12 cellular contexts compared by ENCODE assay signal in the genomic region with DNA sequence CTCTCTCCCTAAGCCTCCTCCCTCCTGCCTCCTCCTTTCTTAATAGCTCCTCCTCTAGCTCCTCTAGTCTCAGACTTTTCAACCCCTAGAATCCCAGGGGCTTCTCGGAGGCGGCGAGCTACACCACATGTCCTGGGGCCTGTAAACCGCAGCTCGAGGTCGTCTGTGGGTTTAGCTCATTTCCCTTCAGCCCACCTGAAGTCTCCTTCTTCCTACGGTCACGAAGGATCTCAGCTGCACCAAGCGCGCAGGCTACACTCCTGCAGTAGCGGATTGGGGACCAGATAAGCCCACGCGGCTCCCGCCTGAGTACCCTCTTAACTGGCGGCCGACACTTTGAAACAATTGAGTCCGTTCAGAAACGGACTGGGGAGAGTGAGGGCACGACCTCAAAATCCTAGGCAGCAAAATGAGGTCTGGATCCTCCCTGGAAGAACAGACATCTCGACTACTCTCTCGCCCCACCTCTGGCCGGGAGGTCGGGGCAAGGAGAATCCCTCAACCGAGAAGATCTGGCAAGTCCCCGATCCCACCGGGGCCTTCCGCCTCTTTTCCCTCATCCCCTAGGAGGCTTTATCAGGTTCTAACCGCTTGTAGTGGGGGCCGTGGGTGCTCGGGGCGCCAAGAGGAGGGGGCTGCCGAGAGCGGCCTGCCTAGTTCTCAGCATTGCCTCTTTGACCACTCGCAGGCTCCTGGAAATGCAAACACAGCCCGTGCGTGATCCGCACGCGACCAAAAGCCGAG. TPM values are rescaled to one million over a fixed set of nuclear protein-coding genes. Genes with fewer than 3 reads are reported as not detected.
DNase-seq lines count a peak whose midpoint lies in the region; ATAC-seq and TF ChIP-seq lines count a peak whose summit lies in the region.
"Had no signal": no experiment of that assay in that cellular context is flagged by ENCODE, and none has a peak within 500 bp of the region (broad histone marks: within the 10 kb centered on the region; RNA-seq: fewer than 3 reads in every experiment).

No MANE protein-coding gene starts in this region.

- TF ChIP-seq CTCF in brain (conservative IDR thresholded peaks at IDR 0.05) = no peak
- TF ChIP-seq CTCF in kidney epithelial cell (IDR thresholded peaks at IDR 0.05; ENCODE audit: insufficient read depth, low read length, poor library complexity, severe bottlenecking) = no peak

- no peaks in the 10 kb centered on the region for H3K9me3 Mint-ChIP-seq in activated naive CD8-positive, alpha-beta T cell treated with anti-CD3 and anti-CD28 coated beads for 36 hours
- H3K9me3 Mint-ChIP-seq in activated naive CD8-positive, alpha-beta T cell treated with anti-CD3 and anti-CD28 coated beads, Interleukin-2, amount 50 U/mL, for 24 hours = no peaks in the 10 kb centered on the region
- H3K9me3 Mint-ChIP-seq in brain = peaks cover 0 to 5% (median 0%) of the 10 kb centered on the region in 5 experiments
- peaks cover 0 to 5% of the 10 kb centered on the region in 2 donors for H3K9me3 Mint-ChIP-seq in stimulated activated naive B cell treated with anti-CD40 and anti-IgM and Interleukin-4, amounts not matched to agents 10 μg/mL and 1 μg/mL and 100 μg/mL, for 72 hours
- H3K9me3 Mint-ChIP-seq: activated CD4-positive, alpha-beta memory T cell treated with anti-CD3 and anti-CD28 coated beads for 36 hours had no signal

- H3K36me3 Mint-ChIP-seq in activated naive CD8-positive, alpha-beta T cell treated with anti-CD3 and anti-CD28 coated beads for 36 hours = no peaks in the 10 kb centered on the region
- H3K36me3 Mint-ChIP-seq in activated naive CD8-positive, alpha-beta T cell treated with anti-CD3 and anti-CD28 coated beads, Interleukin-2, amount 50 U/mL, for 24 hours (ENCODE audit: low read depth) = no peaks in the 10 kb centered on the region
- no peaks in the 10 kb centered on the region for H3K36me3 Mint-ChIP-seq in brain
- peaks cover 0 to 1% of the 10 kb centered on the region in 2 donors for H3K36me3 Mint-ChIP-seq in stimulated activated naive B cell treated with anti-CD40 and anti-IgM and Interleukin-4, amounts not matched to agents 10 μg/mL and 1 μg/mL and 100 μg/mL, for 72 hours
- H3K36me3 Mint-ChIP-seq: activated CD4-positive, alpha-beta memory T cell treated with anti-CD3 and anti-CD28 coated beads for 36 hours had no signal

- peaks cover 16% of the 10 kb centered on the region for H3K27me3 ChIP-seq in kidney epithelial cell (ENCODE audit: control insufficient read depth, insufficient read depth, low read length)
- H3K27me3 ChIP-seq: thyroid gland had no signal

- no peaks in the 10 kb centered on the region for H3K36me3 ChIP-seq in kidney epithelial cell (ENCODE audit: control insufficient read depth, insufficient read depth, low read length)
- H3K36me3 ChIP-seq: thyroid gland had no signal

- peaks cover 85% of the 10 kb centered on the region for H3K27me3 Mint-ChIP-seq in activated naive CD8-positive, alpha-beta T cell treated with anti-CD3 and anti-CD28 coated beads for 36 hours
- peaks cover 68% of the 10 kb centered on the region for H3K27me3 Mint-ChIP-seq in activated naive CD8-positive, alpha-beta T cell treated with anti-CD3 and anti-CD28 coated beads, Interleukin-2, amount 50 U/mL, for 24 hours
- peaks cover 78% of the 10 kb centered on the region for H3K27me3 Mint-ChIP-seq in brain
- H3K27me3 Mint-ChIP-seq in stimulated activated naive B cell treated with anti-CD40 and anti-IgM and Interleukin-4, amounts not matched to agents 10 μg/mL and 1 μg/mL and 100 μg/mL, for 72 hours = peaks cover 55 to 71% of the 10 kb centered on the region in 2 donors

- DNase-seq in activated naive CD8-positive, alpha-beta T cell treated with anti-CD3 and anti-CD28 coated beads for 36 hours = no peak
- no peak for DNase-seq in activated naive CD8-positive, alpha-beta T cell treated with anti-CD3 and anti-CD28 coated beads, Interleukin-2, amount 50 U/mL, for 24 hours
- DNase-seq in kidney epithelial cell (ENCODE audit: low read depth) (no peak), NCI-H524 (lab: John Stamatoyannopoulos, UW) (no peak), activated gamma-delta T cell (lab: John Stamatoyannopoulos, UW) (no peak), DMS153 (lab: John Stamatoyannopoulos, UW) (no peak)
- no peak for DNase-seq in stimulated activated naive B cell treated with anti-CD40 and anti-IgM and Interleukin-4, amounts not matched to agents 10 μg/mL and 1 μg/mL and 100 μg/mL, for 72 hours
- DNase-seq: activated CD4-positive, alpha-beta memory T cell treated with anti-CD3 and anti-CD28 coated beads for 36 hours; effector memory CD4-positive, alpha-beta T cell; T-helper 1 cell; thyroid gland had no signal

- peak overlapping the region; percentile 48 for H3K4me3 ChIP-seq in kidney epithelial cell (ENCODE audit: low read depth, low read length)
- H3K4me3 ChIP-seq: thyroid gland had no signal

- no peak for ATAC-seq in activated naive CD8-positive, alpha-beta T cell treated with anti-CD3 and anti-CD28 coated beads, Interleukin-2, amount 50 U/mL, for 24 hours
- no peak for ATAC-seq in stimulated activated naive B cell treated with anti-CD40 and anti-IgM and Interleukin-4, amounts not matched to agents 10 μg/mL and 1 μg/mL and 100 μg/mL, for 72 hours (replicated peaks)

- peaks cover 8% of the 10 kb centered on the region for H3K4me1 Mint-ChIP-seq in activated naive CD8-positive, alpha-beta T cell treated with anti-CD3 and anti-CD28 coated beads for 36 hours
- peaks cover 7% of the 10 kb centered on the region for H3K4me1 Mint-ChIP-seq in activated naive CD8-positive, alpha-beta T cell treated with anti-CD3 and anti-CD28 coated beads, Interleukin-2, amount 50 U/mL, for 24 hours
- H3K4me1 Mint-ChIP-seq in brain = peaks cover 32% of the 10 kb centered on the region
- H3K4me1 Mint-ChIP-seq in stimulated activated naive B cell treated with anti-CD40 and anti-IgM and Interleukin-4, amounts not matched to agents 10 μg/mL and 1 μg/mL and 100 μg/mL, for 72 hours = peaks cover 3 to 11% of the 10 kb centered on the region in 2 donors

- no peak overlapping the region for H3K27ac Mint-ChIP-seq in activated naive CD8-positive, alpha-beta T cell treated with anti-CD3 and anti-CD28 coated beads for 36 hours
- H3K27ac Mint-ChIP-seq in activated naive CD8-positive, alpha-beta T cell treated with anti-CD3 and anti-CD28 coated beads, Interleukin-2, amount 50 U/mL, for 24 hours = no peak overlapping the region
- H3K27ac Mint-ChIP-seq in brain = peak overlapping the region; percentile 2 to 66 (median 40)
- H3K27ac Mint-ChIP-seq in stimulated activated naive B cell treated with anti-CD40 and anti-IgM and Interleukin-4, amounts not matched to agents 10 μg/mL and 1 μg/mL and 100 μg/mL, for 72 hours = peak overlapping the region; percentile 56
- H3K27ac Mint-ChIP-seq: activated CD4-positive, alpha-beta memory T cell treated with anti-CD3 and anti-CD28 coated beads for 36 hours had no signal

- peak overlapping the region; percentile 44 for H3K4me3 Mint-ChIP-seq in activated naive CD8-positive, alpha-beta T cell treated with anti-CD3 and anti-CD28 coated beads for 36 hours
- H3K4me3 Mint-ChIP-seq in activated naive CD8-positive, alpha-beta T cell treated with anti-CD3 and anti-CD28 coated beads, Interleukin-2, amount 50 U/mL, for 24 hours = no peak overlapping the region
- peak overlapping the region; percentile 83 to 85 (median 84) for H3K4me3 Mint-ChIP-seq in brain
- H3K4me3 Mint-ChIP-seq in stimulated activated naive B cell treated with anti-CD40 and anti-IgM and Interleukin-4, amounts not matched to agents 10 μg/mL and 1 μg/mL and 100 μg/mL, for 72 hours = no peak overlapping the region
- H3K4me3 Mint-ChIP-seq: activated CD4-positive, alpha-beta memory T cell treated with anti-CD3 and anti-CD28 coated beads for 36 hours had no signal

RNA-seq across cellular contexts. Expression of gene SORCS3, which starts 1.3 kb away (rescaled TPM):
- not detected for total RNA-seq in activated naive CD8-positive, alpha-beta T cell treated with anti-CD3 and anti-CD28 coated beads for 36 hours
- polyA plus RNA-seq in brain (ENCODE audit: insufficient read depth, low read depth, low replicate concordance) = 0.88 TPM
- 0.96 and 1.2 TPM in 2 replicates for total RNA-seq in kidney epithelial cell
- total RNA-seq: activated CD4-positive, alpha-beta memory T cell treated with anti-CD3 and anti-CD28 coated beads for 36 hours; thyroid gland had no signal

Comparison
In these comparisons a context has a peak if more than half of its experiments do, and no peak if none do; other contexts are left out.
1. H3K4me3 Mint-ChIP-seq: peak in activated naive CD8-positive, alpha-beta T cell treated with anti-CD3 and anti-CD28 coated beads for 36 hours (single experiment) and brain (5 of 5); none in activated naive CD8-positive, alpha-beta T cell treated with anti-CD3 and anti-CD28 coated beads, Interleukin-2, amount 50 U/mL, for 24 hours (single experiment) and stimulated activated naive B cell treated with anti-CD40 and anti-IgM and Interleukin-4, amounts not matched to agents 10 μg/mL and 1 μg/mL and 100 μg/mL, for 72 hours (0 of 2).
2. H3K27ac Mint-ChIP-seq: peak in brain (5 of 5) and stimulated activated naive B cell treated with anti-CD40 and anti-IgM and Interleukin-4, amounts not matched to agents 10 μg/mL and 1 μg/mL and 100 μg/mL, for 72 hours (single experiment); none in activated naive CD8-positive, alpha-beta T cell treated with anti-CD3 and anti-CD28 coated beads for 36 hours (single experiment) and activated naive CD8-positive, alpha-beta T cell treated with anti-CD3 and anti-CD28 coated beads, Interleukin-2, amount 50 U/mL, for 24 hours (single experiment).